In genomic region chr17:80774643-80775281, GRCh38 we compare ENCODE assay signal across 1 cellular context.
TF ChIP-seq lines count a peak whose summit lies in the region.

No MANE protein-coding gene starts in this region.

TF ChIP-seq in K562, 482 proteins besides CTCF, POLR2A, EP300 and RAD21 (continued from another document):
- TF ChIP-seq PRDM10 (IDR thresholded peaks at IDR 0.05; ENCODE audit: partially characterized antibody), result no peak
- no peak for TF ChIP-seq ZBED1 (IDR thresholded peaks at IDR 0.05)
- no peak for TF ChIP-seq KHSRP (IDR thresholded peaks at IDR 0.05)
- TF ChIP-seq E2F4 (CRISPR knock-in tag; IDR thresholded peaks at IDR 0.05; ENCODE audit: low read depth), result no peak
